In the genomic region with DNA sequence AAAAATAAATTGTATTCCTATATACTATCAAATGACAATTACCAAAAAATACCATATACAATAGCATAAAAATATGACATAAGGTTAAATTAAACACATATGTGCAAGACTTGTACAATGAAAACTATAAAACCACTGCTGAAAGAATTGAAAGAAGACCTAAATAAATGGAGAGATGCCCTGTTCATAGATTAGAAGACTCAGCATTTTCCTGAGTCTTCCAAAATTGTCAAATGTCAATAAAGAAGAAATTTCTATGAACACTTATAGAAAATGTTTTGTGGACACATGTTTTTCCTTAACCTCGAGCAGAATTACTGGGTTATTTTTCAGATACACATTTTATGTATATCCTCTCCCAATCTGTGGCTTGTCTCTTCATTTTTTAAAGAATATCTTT, we compare ENCODE assay signal across 8 cellular contexts.
"Had no signal": no experiment of that assay in that cellular context is flagged by ENCODE, and none has a peak within 500 bp of the region (broad histone marks: within the 10 kb centered on the region; RNA-seq: fewer than 3 reads in every experiment).

No MANE protein-coding gene starts in this region.

- H3K4me3 ChIP-seq: GM23338 had no signal

- ATAC-seq: GM23338 had no signal

- FAIRE-seq: H1, H54, HTR-8/SVneo had no signal

- H2AFZ ChIP-seq: GM23338 had no signal

- H3K27ac ChIP-seq: KMS-11 had no signal

- H3K4me2 ChIP-seq: GM23338, KMS-11 had no signal

- DNase-seq: H9, HCEC 1CT, KBM-7 had no signal

- H3K9ac ChIP-seq: KMS-11 had no signal
